ENCODE assay signal across 15 cellular contexts in genomic region chr5:150146862-150147579, GRCh38. TPM values are rescaled to one million over a fixed set of nuclear protein-coding genes. Genes with fewer than 3 reads are reported as not detected.
DNase-seq lines count a peak whose midpoint lies in the region; ATAC-seq and TF ChIP-seq lines count a peak whose summit lies in the region.
"Had no signal": no experiment of that assay in that cellular context is flagged by ENCODE, and none has a peak within 500 bp of the region (broad histone marks: within the 10 kb centered on the region; RNA-seq: fewer than 3 reads in every experiment).

No MANE protein-coding gene starts in this region.

- no peaks in the 10 kb centered on the region for H3K9me3 ChIP-seq in stomach
- H3K9me3 ChIP-seq: colonic mucosa, neutrophil had no signal

- no peak overlapping the region for H3K4me3 Mint-ChIP-seq in HFFc6
- H3K4me3 Mint-ChIP-seq in T-helper 2 cell treated with Interferon-gamma antibody and Interleukin-4, amounts not matched to agents 5 μg/mL and 100 μg/mL, for 36 hours, result no peak overlapping the region
- H3K4me3 Mint-ChIP-seq: activated naive CD4-positive, alpha-beta T cell treated with anti-CD3 and anti-CD28 coated beads, Interleukin-2, amount 50 U/mL, for 24 hours had no signal

- H3K27ac ChIP-seq in stomach, result peak overlapping the region in 3 of 5 donors; percentile 45 to 83 (median 61)
- H3K27ac ChIP-seq: colonic mucosa, neutrophil had no signal

- TF ChIP-seq POLR2A in stomach (IDR thresholded peaks at IDR 0.05), result no peak

- ATAC-seq in HG03159 (IDR thresholded peaks at IDR 0.05; ENCODE audit: unreplicated experiment) (no peak), GM18520 (IDR thresholded peaks at IDR 0.05; ENCODE audit: unreplicated experiment) (no peak)

- TF ChIP-seq CTCF in HFFc6 (IDR thresholded peaks at IDR 0.05) (no peak), stomach (IDR thresholded peaks at IDR 0.05) (no peak)

- WGBS in stomach, 5 donors, result 78 to 100% (median 85%) methylated on average over 3 to 14 of the region's 14 CpGs

- H3K36me3 Mint-ChIP-seq in HFFc6 (ENCODE audit: low read depth), result peaks cover 21% of the 10 kb centered on the region
- no peaks in the 10 kb centered on the region for H3K36me3 Mint-ChIP-seq in T-helper 2 cell treated with Interferon-gamma antibody and Interleukin-4, amounts not matched to agents 5 μg/mL and 100 μg/mL, for 36 hours (ENCODE audit: low read depth)
- H3K36me3 Mint-ChIP-seq: activated naive CD4-positive, alpha-beta T cell treated with anti-CD3 and anti-CD28 coated beads, Interleukin-2, amount 50 U/mL, for 24 hours had no signal

- H3K4me1 ChIP-seq in stomach, result peaks cover 6 to 50% (median 33%) of the 10 kb centered on the region in 4 donors
- H3K4me1 ChIP-seq: colonic mucosa had no signal

- no peak for TF ChIP-seq EP300 in stomach (IDR thresholded peaks at IDR 0.05)

- H3K27ac Mint-ChIP-seq in HFFc6, result peak overlapping the region; percentile 99
- no peak overlapping the region for H3K27ac Mint-ChIP-seq in T-helper 2 cell treated with Interferon-gamma antibody and Interleukin-4, amounts not matched to agents 5 μg/mL and 100 μg/mL, for 36 hours
- H3K27ac Mint-ChIP-seq: activated naive CD4-positive, alpha-beta T cell treated with anti-CD3 and anti-CD28 coated beads, Interleukin-2, amount 50 U/mL, for 24 hours had no signal

- peaks cover 87% of the 10 kb centered on the region for H3K4me1 Mint-ChIP-seq in HFFc6 (ENCODE audit: low read depth)
- H3K4me1 Mint-ChIP-seq in T-helper 2 cell treated with Interferon-gamma antibody and Interleukin-4, amounts not matched to agents 5 μg/mL and 100 μg/mL, for 36 hours (ENCODE audit: low read depth), result peaks cover 16% of the 10 kb centered on the region
- H3K4me1 Mint-ChIP-seq: activated naive CD4-positive, alpha-beta T cell treated with anti-CD3 and anti-CD28 coated beads, Interleukin-2, amount 50 U/mL, for 24 hours had no signal

- H3K27me3 ChIP-seq in stomach, result no peaks in the 10 kb centered on the region
- H3K27me3 ChIP-seq: colonic mucosa, neutrophil had no signal

- DNase-seq in HFFc6 (no peak), cerebellum (ENCODE audit: low spot score) (peak; percentile 38), medulla oblongata (ENCODE audit: extremely low spot score) (peak; percentile 50), stomach (no peak), iPS-NIHi7 (ENCODE audit: extremely low spot score) (no peak)
- no peak for DNase-seq in T-helper 2 cell treated with Interferon-gamma antibody and Interleukin-4, amounts not matched to agents 5 μg/mL and 100 μg/mL, for 36 hours (ENCODE audit: low spot score)
- DNase-seq: colonic mucosa, islet precursor cell, NCI-H748 treated with DMSO at 0.1 percent for 48 hours, SHP77 had no signal

- no peaks in the 10 kb centered on the region for H3K9me3 Mint-ChIP-seq in HFFc6
- H3K9me3 Mint-ChIP-seq in T-helper 2 cell treated with Interferon-gamma antibody and Interleukin-4, amounts not matched to agents 5 μg/mL and 100 μg/mL, for 36 hours, result no peaks in the 10 kb centered on the region
- H3K9me3 Mint-ChIP-seq: activated naive CD4-positive, alpha-beta T cell treated with anti-CD3 and anti-CD28 coated beads, Interleukin-2, amount 50 U/mL, for 24 hours had no signal

- H3K27me3 Mint-ChIP-seq in HFFc6 (ENCODE audit: insufficient read depth), result peaks cover 8% of the 10 kb centered on the region
- H3K27me3 Mint-ChIP-seq in T-helper 2 cell treated with Interferon-gamma antibody and Interleukin-4, amounts not matched to agents 5 μg/mL and 100 μg/mL, for 36 hours (ENCODE audit: low read depth), result no peaks in the 10 kb centered on the region
- H3K27me3 Mint-ChIP-seq: activated naive CD4-positive, alpha-beta T cell treated with anti-CD3 and anti-CD28 coated beads, Interleukin-2, amount 50 U/mL, for 24 hours had no signal

- H3K36me3 ChIP-seq in stomach, result no peaks in the 10 kb centered on the region
- H3K36me3 ChIP-seq: colonic mucosa, neutrophil had no signal

- H3K4me3 ChIP-seq in stomach, result no peak overlapping the region
- H3K4me3 ChIP-seq: colonic mucosa had no signal

- intact Hi-C loops in stomach (cut with DNase I; ENCODE audit: low total_unique reads), result no loop called here

RNA-seq across cellular contexts. Expression of gene PDGFRB, which starts 8.6 kb away (rescaled TPM):
- 100 to 1,000 TPM; 137 to 208 (median 180) TPM for total RNA-seq in HFFc6 (2021; fragmentation: NEBNext Ultra II Directional; extraction: Animal tissue kit (Norgen Biotek cat#: 25700))
- total RNA-seq in cerebellum, result 37.9 TPM
- 10 to 100 TPM; 16.5 to 71.2 (median 53.1) TPM for total RNA-seq in stomach
- polyA plus RNA-seq in stomach, result 1 to 10 TPM; 4.7 to 9.1 (median 6.9) TPM

RNA-seq across cellular contexts. Expression of gene CDX1, which starts 19.6 kb away (rescaled TPM):
- total RNA-seq in HFFc6 (2021; fragmentation: NEBNext Ultra II Directional; extraction: Animal tissue kit (Norgen Biotek cat#: 25700)), result under 1 TPM in 1 of 6 experiments, not detected in 5; 0.11 TPM
- total RNA-seq in cerebellum (not detected), stomach (100 to 1,000 TPM in 1 of 5 donors, 1 to 10 TPM in 1, not detected in 3; 2.0 to 472 TPM)
- polyA plus RNA-seq in stomach, result under 1 TPM in 1 of 3 donors, not detected in 2; 0.31 TPM
- total RNA-seq: H4 had no signal

RNA-seq across cellular contexts. Expression of gene SLC6A7, which starts 42.8 kb away (rescaled TPM):
- total RNA-seq in HFFc6 (2021; fragmentation: NEBNext Ultra II Directional; extraction: Animal tissue kit (Norgen Biotek cat#: 25700)), result not detected
- total RNA-seq in cerebellum, result 5.9 TPM
- 10 to 100 TPM in 1 of 5 donors, not detected in 4; 29.3 TPM for total RNA-seq in stomach
- polyA plus RNA-seq in stomach, result not detected
- total RNA-seq: H4 had no signal

Comparison
In these comparisons a context has a peak if more than half of its experiments do, and no peak if none do; other contexts are left out.
1. DNase-seq: peak in cerebellum (single experiment) and medulla oblongata (single experiment); none in HFFc6 (single experiment), stomach (single experiment), T-helper 2 cell treated with Interferon-gamma antibody and Interleukin-4, amounts not matched to agents 5 μg/mL and 100 μg/mL, for 36 hours (single experiment) and iPS-NIHi7 (single experiment).